Comparison of ENCODE assay signal across 18 cellular contexts in genomic region chr2:108171652-108172051, GRCh38.
"Had no signal": no experiment of that assay in that cellular context is flagged by ENCODE, and none has a peak within 500 bp of the region (broad histone marks: within the 10 kb centered on the region; RNA-seq: fewer than 3 reads in every experiment).

No MANE protein-coding gene starts in this region.

- DNase-seq: activated CD4-positive, alpha-beta T cell treated with anti-CD3 and anti-CD28 coated beads for 1 hour; activated CD4-positive, alpha-beta T cell treated with anti-CD3 and anti-CD28 coated beads, Interleukin-2, amount 50 U/mL, for 4 hours; activated gamma-delta T cell; activated T-cell treated with anti-CD3 and anti-CD28 coated beads, Interleukin-2, amount 50 U/mL, for 72 hours; adrenal gland; effector CD8-positive, alpha-beta T cell; foreskin fibroblast; left ventricle myocardium inferior; nephron progenitor cell; nucleus accumbens; sigmoid colon; spleen; stimulated activated naive B cell treated with anti-CD40 and anti-IgM and Interleukin-4, amounts not matched to agents 10 μg/mL and 1 μg/mL and 100 μg/mL, for 72 hours; T-helper 17 cell; WERI-Rb-1 had no signal

- H3K27ac Mint-ChIP-seq: activated naive CD4-positive, alpha-beta T cell treated with anti-CD3 and anti-CD28 coated beads, Interleukin-2, amount 50 U/mL, for 24 hours; activated T-cell treated with anti-CD3 and anti-CD28 coated beads, Interleukin-2, amount 50 U/mL, for 72 hours; dendritic cell treated with granulocyte-macrophage colony-stimulating factor and Interleukin-4, amounts not matched to agents 40 ng/mL and 50 ng/mL, for 4 days; nephron progenitor cell; stimulated activated naive B cell treated with anti-CD40 and anti-IgM and Interleukin-4, amounts not matched to agents 10 μg/mL and 1 μg/mL and 100 μg/mL, for 72 hours; T-helper 17 cell had no signal

- H3K36me3 Mint-ChIP-seq: activated naive CD4-positive, alpha-beta T cell treated with anti-CD3 and anti-CD28 coated beads, Interleukin-2, amount 50 U/mL, for 24 hours; stimulated activated naive B cell treated with anti-CD40 and anti-IgM and Interleukin-4, amounts not matched to agents 10 μg/mL and 1 μg/mL and 100 μg/mL, for 72 hours had no signal

- H3K9me3 ChIP-seq: adrenal gland, left ventricle myocardium inferior, sigmoid colon, spleen had no signal

- H3K36me3 ChIP-seq: adrenal gland, cardiac muscle cell, left ventricle myocardium inferior, sigmoid colon, spleen, WERI-Rb-1 had no signal

- H3K9me3 Mint-ChIP-seq: activated naive CD4-positive, alpha-beta T cell treated with anti-CD3 and anti-CD28 coated beads, Interleukin-2, amount 50 U/mL, for 24 hours; activated T-cell treated with anti-CD3 and anti-CD28 coated beads, Interleukin-2, amount 50 U/mL, for 72 hours; dendritic cell treated with granulocyte-macrophage colony-stimulating factor and Interleukin-4, amounts not matched to agents 40 ng/mL and 50 ng/mL, for 4 days; nephron progenitor cell; stimulated activated naive B cell treated with anti-CD40 and anti-IgM and Interleukin-4, amounts not matched to agents 10 μg/mL and 1 μg/mL and 100 μg/mL, for 72 hours had no signal

- H3K4me3 Mint-ChIP-seq: activated naive CD4-positive, alpha-beta T cell treated with anti-CD3 and anti-CD28 coated beads, Interleukin-2, amount 50 U/mL, for 24 hours; activated T-cell treated with anti-CD3 and anti-CD28 coated beads, Interleukin-2, amount 50 U/mL, for 72 hours; dendritic cell treated with granulocyte-macrophage colony-stimulating factor and Interleukin-4, amounts not matched to agents 40 ng/mL and 50 ng/mL, for 4 days; nephron progenitor cell; stimulated activated naive B cell treated with anti-CD40 and anti-IgM and Interleukin-4, amounts not matched to agents 10 μg/mL and 1 μg/mL and 100 μg/mL, for 72 hours; T-helper 17 cell had no signal

- H3K4me1 ChIP-seq: adrenal gland, left ventricle myocardium inferior, sigmoid colon, spleen had no signal

- H3K27me3 ChIP-seq: adrenal gland, cardiac muscle cell, sigmoid colon had no signal

- H3K27ac ChIP-seq: adrenal gland, cardiac muscle cell, left ventricle myocardium inferior, sigmoid colon, spleen, WERI-Rb-1 had no signal

- H3K4me3 ChIP-seq: adrenal gland, cardiac muscle cell, left ventricle myocardium inferior, sigmoid colon, spleen had no signal

- ATAC-seq: activated T-cell treated with anti-CD3 and anti-CD28 coated beads, Interleukin-2, amount 50 U/mL, for 72 hours; stimulated activated naive B cell treated with anti-CD40 and anti-IgM and Interleukin-4, amounts not matched to agents 10 μg/mL and 1 μg/mL and 100 μg/mL, for 72 hours; T-helper 17 cell had no signal

- H3K27me3 Mint-ChIP-seq: dendritic cell treated with granulocyte-macrophage colony-stimulating factor and Interleukin-4, amounts not matched to agents 40 ng/mL and 50 ng/mL, for 4 days; stimulated activated naive B cell treated with anti-CD40 and anti-IgM and Interleukin-4, amounts not matched to agents 10 μg/mL and 1 μg/mL and 100 μg/mL, for 72 hours had no signal

- H3K4me1 Mint-ChIP-seq: activated naive CD4-positive, alpha-beta T cell treated with anti-CD3 and anti-CD28 coated beads, Interleukin-2, amount 50 U/mL, for 24 hours; stimulated activated naive B cell treated with anti-CD40 and anti-IgM and Interleukin-4, amounts not matched to agents 10 μg/mL and 1 μg/mL and 100 μg/mL, for 72 hours; T-helper 17 cell had no signal
